Comparison of ENCODE assay signal across 3 cellular contexts in genomic region chr1:244913806-244914205, GRCh38.
"Had no signal": no experiment of that assay in that cellular context is flagged by ENCODE, and none has a peak within 500 bp of the region (broad histone marks: within the 10 kb centered on the region; RNA-seq: fewer than 3 reads in every experiment).

No MANE protein-coding gene starts in this region.

- DNase-seq: GDM1, GF-D8 had no signal

- H3K4me3 ChIP-seq: GM12878 had no signal

- ATAC-seq: GM12878 had no signal
